Comparison of ENCODE assay signal across 35 cellular contexts in the genomic region with DNA sequence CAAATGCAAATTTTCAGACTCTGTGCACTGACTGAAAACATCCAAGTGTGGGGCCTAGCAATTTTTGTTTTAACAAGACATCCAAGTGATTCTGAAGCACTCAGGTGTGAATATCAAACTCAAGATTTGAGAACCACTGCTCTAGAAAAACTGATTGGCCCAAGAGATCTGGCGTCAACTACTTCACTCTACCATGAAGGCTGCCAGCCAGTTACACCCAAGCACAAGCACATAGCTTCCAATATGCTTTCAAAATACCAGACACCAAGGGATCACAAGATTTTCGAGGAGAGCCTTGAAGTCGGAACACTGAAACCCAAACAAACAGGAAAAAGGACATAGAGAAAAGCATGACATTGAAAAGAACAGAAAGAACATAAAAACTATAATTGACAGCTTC.
"Had no signal": no experiment of that assay in that cellular context is flagged by ENCODE, and none has a peak within 500 bp of the region (broad histone marks: within the 10 kb centered on the region; RNA-seq: fewer than 3 reads in every experiment).

No MANE protein-coding gene starts in this region.

- H3K4me3 Mint-ChIP-seq: activated B cell treated with CpG ODN at 0.5 μM for 24 hours; activated CD4-positive, alpha-beta memory T cell treated with anti-CD3 and anti-CD28 coated beads for 36 hours; activated CD4-positive, alpha-beta T cell treated with anti-CD3 and anti-CD28 coated beads, Interleukin-2, amount 10 ng/mL, durations not matched to agents 24 days and 14 days; activated CD8-positive, alpha-beta T cell treated with anti-CD3 and anti-CD28 coated beads for 36 hours; activated naive CD4-positive, alpha-beta T cell treated with anti-CD3 and anti-CD28 coated beads for 36 hours; activated naive CD8-positive, alpha-beta T cell treated with anti-CD3 and anti-CD28 coated beads for 36 hours; activated T-cell treated with anti-CD3 and anti-CD28 coated beads, Interleukin-2, amount 50 U/mL, for 4 hours; activated T-cell treated with anti-CD3 and anti-CD28 coated beads, Interleukin-2, amount 50 U/mL, for 72 hours; activated T-helper 1 cell treated with anti-CD3 and anti-CD28 coated beads, Interleukin-12 subunit alpha, Interleukin-12 subunit beta, Interleukin-2, Interleukin-4 antibody, amounts not matched to agents 30 ng/mL and 10 ng/mL and 1 ng/mL, durations not matched to agents 14 hours and 24 hours and 36 hours; activated T-helper 17 cell treated with anti-CD3 and anti-CD28 coated beads, Interleukin-2, amount 50 U/mL, for 72 hours; T-helper 1 cell treated with Interleukin-12 subunit alpha and Interleukin-12 subunit beta and Interleukin-4 antibody, amounts not matched to agents 30 μg/mL and 1 μg/mL, for 36 hours; T-helper 2 cell treated with Interferon-gamma antibody and Interleukin-4, amounts not matched to agents 5 μg/mL and 100 μg/mL, for 36 hours had no signal

- H3K9me3 ChIP-seq: adrenal gland, breast epithelium had no signal

- H3K4me1 Mint-ChIP-seq: activated B cell treated with CpG ODN at 0.5 μM for 24 hours; activated CD4-positive, alpha-beta T cell treated with anti-CD3 and anti-CD28 coated beads, Interleukin-2, amount 10 ng/mL, durations not matched to agents 24 days and 14 days; activated naive CD8-positive, alpha-beta T cell treated with anti-CD3 and anti-CD28 coated beads for 36 hours; activated T-helper 17 cell treated with anti-CD3 and anti-CD28 coated beads, Interleukin-2, amount 50 U/mL, for 72 hours had no signal

- H3K36me3 Mint-ChIP-seq: activated CD4-positive, alpha-beta memory T cell treated with anti-CD3 and anti-CD28 coated beads for 36 hours; activated naive CD4-positive, alpha-beta T cell treated with anti-CD3 and anti-CD28 coated beads, Interleukin-2, amount 50 U/mL, for 72 hours; activated naive CD8-positive, alpha-beta T cell treated with anti-CD3 and anti-CD28 coated beads for 36 hours had no signal

- H3K9me3 Mint-ChIP-seq: activated B cell treated with CpG ODN at 0.5 μM for 24 hours; activated CD4-positive, alpha-beta memory T cell treated with anti-CD3 and anti-CD28 coated beads for 36 hours; activated CD4-positive, alpha-beta T cell treated with anti-CD3 and anti-CD28 coated beads, Interleukin-2, amount 10 ng/mL, durations not matched to agents 24 days and 14 days; activated CD8-positive, alpha-beta T cell treated with anti-CD3 and anti-CD28 coated beads for 36 hours; activated naive CD4-positive, alpha-beta T cell treated with anti-CD3 and anti-CD28 coated beads for 36 hours; activated T-cell treated with anti-CD3 and anti-CD28 coated beads, Interleukin-2, amount 50 U/mL, for 4 hours; activated T-helper 1 cell treated with anti-CD3 and anti-CD28 coated beads, Interleukin-12 subunit alpha, Interleukin-12 subunit beta, Interleukin-2, Interleukin-4 antibody, amounts not matched to agents 30 ng/mL and 10 ng/mL and 1 ng/mL, durations not matched to agents 14 hours and 24 hours and 36 hours; activated T-helper 17 cell treated with anti-CD3 and anti-CD28 coated beads, Interleukin-2, amount 50 U/mL, for 72 hours; T-helper 1 cell treated with Interleukin-12 subunit alpha and Interleukin-12 subunit beta and Interleukin-4 antibody, amounts not matched to agents 30 μg/mL and 1 μg/mL, for 36 hours; T-helper 2 cell treated with Interferon-gamma antibody and Interleukin-4, amounts not matched to agents 5 μg/mL and 100 μg/mL, for 36 hours had no signal

- DNase-seq: activated B cell treated with CpG ODN at 0.5 μM for 24 hours; activated CD4-positive, alpha-beta memory T cell treated with anti-CD3 and anti-CD28 coated beads for 36 hours; activated CD4-positive, alpha-beta T cell treated with anti-CD3 and anti-CD28 coated beads for 4 hours; activated CD4-positive, alpha-beta T cell treated with anti-CD3 and anti-CD28 coated beads, Interleukin-2, amount 10 ng/mL, durations not matched to agents 24 days and 14 days; activated CD4-positive, alpha-beta T cell treated with anti-CD3 and anti-CD28 coated beads, Interleukin-2, amount 50 U/mL, for 1 hour; activated CD4-positive, alpha-beta T cell treated with anti-CD3 and anti-CD28 coated beads, Interleukin-2, amount 50 U/mL, for 4 hours; activated CD4-positive, CD25-positive, alpha-beta regulatory T cell treated with anti-CD3 and anti-CD28 coated beads, Interleukin-2, amount 50 U/mL, for 72 hours; activated CD8-positive, alpha-beta memory T cell treated with anti-CD3 and anti-CD28 coated beads, Interleukin-2, amount 50 U/mL, for 4 hours; activated CD8-positive, alpha-beta T cell treated with anti-CD3 and anti-CD28 coated beads for 36 hours; activated effector memory CD4-positive, alpha-beta T cell treated with anti-CD3 and anti-CD28 coated beads, Interleukin-2, amount 50 U/mL, for 16 hours; activated gamma-delta T cell treated with Interleukin-2 at 50 U/mL for 16 hours; activated naive CD4-positive, alpha-beta T cell; activated naive CD4-positive, alpha-beta T cell treated with anti-CD3 and anti-CD28 coated beads for 36 hours; activated naive CD4-positive, alpha-beta T cell treated with anti-CD3 and anti-CD28 coated beads, Interleukin-2, amount 50 U/mL, for 16 hours; activated naive CD8-positive, alpha-beta T cell treated with anti-CD3 and anti-CD28 coated beads for 36 hours; activated T-cell treated with anti-CD3 and anti-CD28 coated beads for 4 hours; activated T-cell treated with anti-CD3 and anti-CD28 coated beads, Interleukin-2, amount 50 U/mL, for 1 hour; activated T-cell treated with anti-CD3 and anti-CD28 coated beads, Interleukin-2, amount 50 U/mL, for 4 hours; activated T-cell treated with anti-CD3 and anti-CD28 coated beads, Interleukin-2, amount 50 U/mL, for 72 hours; adrenal gland; amniotic stem cell; aorta; body of pancreas; brain microvascular endothelial cell; central memory CD4-positive, alpha-beta T cell; T-helper 1 cell; T-helper 2 cell; T-helper 9 cell had no signal

- H3K4me1 ChIP-seq: adrenal gland, body of pancreas, breast epithelium had no signal

- H3K36me3 ChIP-seq: adrenal gland, brain microvascular endothelial cell, breast epithelium had no signal

- H3K27me3 ChIP-seq: adrenal gland, body of pancreas, brain microvascular endothelial cell, breast epithelium had no signal

- H3K4me3 ChIP-seq: adrenal gland, body of pancreas, breast epithelium had no signal

- H3K27ac Mint-ChIP-seq: activated B cell treated with CpG ODN at 0.5 μM for 24 hours; activated CD4-positive, alpha-beta memory T cell treated with anti-CD3 and anti-CD28 coated beads for 36 hours; activated CD4-positive, alpha-beta T cell treated with anti-CD3 and anti-CD28 coated beads, Interleukin-2, amount 10 ng/mL, durations not matched to agents 24 days and 14 days; activated CD8-positive, alpha-beta T cell treated with anti-CD3 and anti-CD28 coated beads for 36 hours; activated naive CD4-positive, alpha-beta T cell treated with anti-CD3 and anti-CD28 coated beads for 36 hours; activated naive CD4-positive, alpha-beta T cell treated with anti-CD3 and anti-CD28 coated beads, Interleukin-2, amount 50 U/mL, for 72 hours; activated naive CD8-positive, alpha-beta T cell treated with anti-CD3 and anti-CD28 coated beads for 36 hours; activated T-cell treated with anti-CD3 and anti-CD28 coated beads, Interleukin-2, amount 50 U/mL, for 72 hours; activated T-helper 1 cell treated with anti-CD3 and anti-CD28 coated beads, Interleukin-12 subunit alpha, Interleukin-12 subunit beta, Interleukin-2, Interleukin-4 antibody, amounts not matched to agents 30 ng/mL and 10 ng/mL and 1 ng/mL, durations not matched to agents 14 hours and 24 hours and 36 hours; activated T-helper 17 cell treated with anti-CD3 and anti-CD28 coated beads, Interleukin-2, amount 50 U/mL, for 72 hours; T-helper 1 cell treated with Interleukin-12 subunit alpha and Interleukin-12 subunit beta and Interleukin-4 antibody, amounts not matched to agents 30 μg/mL and 1 μg/mL, for 36 hours; T-helper 2 cell treated with Interferon-gamma antibody and Interleukin-4, amounts not matched to agents 5 μg/mL and 100 μg/mL, for 36 hours had no signal

- H3K27me3 Mint-ChIP-seq: activated B cell treated with CpG ODN at 0.5 μM for 24 hours; activated CD4-positive, alpha-beta memory T cell treated with anti-CD3 and anti-CD28 coated beads for 36 hours; activated CD4-positive, alpha-beta T cell treated with anti-CD3 and anti-CD28 coated beads, Interleukin-2, amount 10 ng/mL, durations not matched to agents 24 days and 14 days; activated CD8-positive, alpha-beta T cell treated with anti-CD3 and anti-CD28 coated beads for 36 hours; activated naive CD8-positive, alpha-beta T cell treated with anti-CD3 and anti-CD28 coated beads for 36 hours had no signal

- H3K27ac ChIP-seq: adrenal gland, body of pancreas, brain microvascular endothelial cell, breast epithelium, VCaP had no signal
